Comparison of ENCODE assay signal across 24 cellular contexts in the genomic region with DNA sequence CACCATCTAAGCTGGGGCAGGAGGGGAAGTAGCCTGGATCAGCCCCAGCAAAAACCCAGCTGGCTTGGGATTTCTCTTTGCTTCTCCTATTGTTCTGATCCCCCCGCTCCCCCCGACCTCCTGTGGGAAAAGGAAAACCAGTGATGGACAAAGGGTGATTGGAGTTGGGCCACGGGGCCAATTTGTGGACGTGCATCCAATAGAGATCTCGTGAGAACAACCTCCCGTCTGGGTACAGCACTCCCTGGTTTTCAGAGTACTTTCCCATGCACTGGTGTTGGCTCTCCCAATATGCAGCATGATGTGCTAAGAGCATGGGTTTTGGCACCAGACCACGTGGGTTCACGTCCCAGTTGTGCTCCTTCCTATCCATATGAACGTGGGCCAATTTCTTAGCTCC. TPM values are rescaled to one million over a fixed set of nuclear protein-coding genes. Genes with fewer than 3 reads are reported as not detected.
DNase-seq lines count a peak whose midpoint lies in the region; ATAC-seq and TF ChIP-seq lines count a peak whose summit lies in the region.
"Had no signal": no experiment of that assay in that cellular context is flagged by ENCODE, and none has a peak within 500 bp of the region (broad histone marks: within the 10 kb centered on the region; RNA-seq: fewer than 3 reads in every experiment).

No MANE protein-coding gene starts in this region.

- TF ChIP-seq CTCF in Calu3 (IDR thresholded peaks at IDR 0.05; ENCODE audit: unreplicated experiment) (no peak), nephron (IDR thresholded peaks at IDR 0.05; ENCODE audit: unreplicated experiment in 3 of 3) (no peak), GM20000 (IDR thresholded peaks at IDR 0.05; ENCODE audit: extremely low read depth, missing control alignments) (no peak)

- DNase-seq in Calu3: no peak
- DNase-seq in NCI-H69 (lab: John Stamatoyannopoulos, UW): peak; percentile 34
- DNase-seq in ecto neural progenitor cell (ENCODE audit: low spot score): peak; percentile 78
- no peak for DNase-seq in GM20000 (ENCODE audit: low spot score)
- DNase-seq in activated T-helper 2 cell treated with anti-CD3 and anti-CD28 coated beads, Interferon-gamma antibody, Interleukin-2, Interleukin-4, amounts not matched to agents 10 μg/mL and 5 μg/mL and 100 μg/mL, durations not matched to agents 14 hours and 24 hours and 36 hours (ENCODE audit: low spot score): no peak
- DNase-seq: ACHN; activated CD4-positive, alpha-beta T cell treated with anti-CD3 and anti-CD28 coated beads for 4 hours; activated gamma-delta T cell; DMS 273 treated with DMSO at 0.1 percent for 48 hours; effector CD8-positive, alpha-beta T cell; GF-D8; KG1; mesenchymal stem cell; natural killer cell; NCI-H1930; NCI-H345; NK-92 treated with Interleukin-12 subunit alpha and Interleukin-12 subunit beta, amount 100 ng/mL, for 24 hours; stimulated activated CD4-positive, alpha-beta T cell treated with anti-CD3 and anti-CD28 coated beads, Interleukin-12 subunit alpha, Interleukin-12 subunit beta, amount 100 ng/mL, for 4 hours; stimulated activated CD8-positive, alpha-beta memory T cell treated with anti-CD3 and anti-CD28 coated beads, Interleukin-4, amount 100 ng/mL, for 48 hours; SW 1271 had no signal

- H3K9me3 Mint-ChIP-seq in Calu3 (ENCODE audit: low read depth, unreplicated experiment) (no peaks in the 10 kb centered on the region), nephron (no peaks in the 10 kb centered on the region)
- H3K9me3 Mint-ChIP-seq in activated T-helper 2 cell treated with anti-CD3 and anti-CD28 coated beads, Interferon-gamma antibody, Interleukin-2, Interleukin-4, amounts not matched to agents 10 μg/mL and 5 μg/mL and 100 μg/mL, durations not matched to agents 14 hours and 24 hours and 36 hours: no peaks in the 10 kb centered on the region
- H3K9me3 Mint-ChIP-seq: natural killer cell had no signal

- ATAC-seq in GM18502 (IDR thresholded peaks at IDR 0.05; ENCODE audit: poor library complexity, unreplicated experiment) (no peak), HG03095 (IDR thresholded peaks at IDR 0.05; ENCODE audit: unreplicated experiment) (no peak)
- ATAC-seq: natural killer cell had no signal

- H3K4me1 Mint-ChIP-seq in Calu3 (ENCODE audit: low read depth, unreplicated experiment): peaks cover 70% of the 10 kb centered on the region
- peaks cover 96% of the 10 kb centered on the region for H3K4me1 Mint-ChIP-seq in nephron
- no peaks in the 10 kb centered on the region for H3K4me1 Mint-ChIP-seq in activated T-helper 2 cell treated with anti-CD3 and anti-CD28 coated beads, Interferon-gamma antibody, Interleukin-2, Interleukin-4, amounts not matched to agents 10 μg/mL and 5 μg/mL and 100 μg/mL, durations not matched to agents 14 hours and 24 hours and 36 hours (ENCODE audit: low read depth)

- H3K27me3 Mint-ChIP-seq in Calu3 (ENCODE audit: unreplicated experiment): no peaks in the 10 kb centered on the region
- H3K27me3 Mint-ChIP-seq in nephron (ENCODE audit: low read depth): peaks cover 21% of the 10 kb centered on the region
- H3K27me3 Mint-ChIP-seq in activated T-helper 2 cell treated with anti-CD3 and anti-CD28 coated beads, Interferon-gamma antibody, Interleukin-2, Interleukin-4, amounts not matched to agents 10 μg/mL and 5 μg/mL and 100 μg/mL, durations not matched to agents 14 hours and 24 hours and 36 hours (ENCODE audit: low read depth): peaks cover 13% of the 10 kb centered on the region

- CTCF ChIA-PET in Calu3 (lab: Charles Lee): interaction anchor here (1.2 to 4.0 kb wide), 4 partner anchors 9 to 97 kb away, joined by 3 to 38 read pairs (median 4); no protein-coding TSS in a partner anchor

- H3K36me3 Mint-ChIP-seq in Calu3 (ENCODE audit: insufficient read depth, unreplicated experiment) (peaks cover 85% of the 10 kb centered on the region), nephron (ENCODE audit: low read depth) (no peaks in the 10 kb centered on the region)
- H3K36me3 Mint-ChIP-seq in activated T-helper 2 cell treated with anti-CD3 and anti-CD28 coated beads, Interferon-gamma antibody, Interleukin-2, Interleukin-4, amounts not matched to agents 10 μg/mL and 5 μg/mL and 100 μg/mL, durations not matched to agents 14 hours and 24 hours and 36 hours (ENCODE audit: low read depth): no peaks in the 10 kb centered on the region
- H3K36me3 Mint-ChIP-seq: natural killer cell had no signal

- H3K4me3 Mint-ChIP-seq in Calu3 (ENCODE audit: low read depth, unreplicated experiment): peak overlapping the region; percentile 100
- peak overlapping the region; percentile 66 to 84 (median 81) for H3K4me3 Mint-ChIP-seq in nephron
- no peak overlapping the region for H3K4me3 Mint-ChIP-seq in activated T-helper 2 cell treated with anti-CD3 and anti-CD28 coated beads, Interferon-gamma antibody, Interleukin-2, Interleukin-4, amounts not matched to agents 10 μg/mL and 5 μg/mL and 100 μg/mL, durations not matched to agents 14 hours and 24 hours and 36 hours (ENCODE audit: low read depth)
- H3K4me3 Mint-ChIP-seq: natural killer cell had no signal

- H3K27ac Mint-ChIP-seq in Calu3 (ENCODE audit: unreplicated experiment) (peak overlapping the region; percentile 98), nephron (peak overlapping the region; percentile 90 to 95 (median 91))
- H3K27ac Mint-ChIP-seq in activated T-helper 2 cell treated with anti-CD3 and anti-CD28 coated beads, Interferon-gamma antibody, Interleukin-2, Interleukin-4, amounts not matched to agents 10 μg/mL and 5 μg/mL and 100 μg/mL, durations not matched to agents 14 hours and 24 hours and 36 hours: no peak overlapping the region
- H3K27ac Mint-ChIP-seq: natural killer cell had no signal

- intact Hi-C loops in Calu3 (cut with micrococcal nuclease; ENCODE audit: unreplicated experiment): no loop called here
- intact Hi-C loops in activated T-helper 2 cell treated with anti-CD3 and anti-CD28 coated beads, Interferon-gamma antibody, Interleukin-2, Interleukin-4, amounts not matched to agents 10 μg/mL and 5 μg/mL and 100 μg/mL, durations not matched to agents 14 hours and 24 hours and 36 hours (cut with micrococcal nuclease): no loop called here

- no TSS peak for BruUV-seq in Calu3 (replicated peaks; lab: Mats Ljungman, UMichigan)

RNA-seq across cellular contexts. Expression of a gene that starts 9.0 kb away (rescaled TPM):
- total RNA-seq in Calu3 (2022): 14.2 TPM in 2 replicates
- not detected in 2 replicates for total RNA-seq in activated T-helper 2 cell treated with anti-CD3 and anti-CD28 coated beads, Interferon-gamma antibody, Interleukin-2, Interleukin-4, amounts not matched to agents 10 μg/mL and 5 μg/mL and 100 μg/mL, durations not matched to agents 14 hours and 24 hours and 36 hours

RNA-seq across cellular contexts. Expression of a gene that starts 25.0 kb away (rescaled TPM):
- total RNA-seq in Calu3 (2022): 15.3 and 17.2 TPM in 2 replicates
- 0.48 TPM in 1 of 2 replicates, not detected in the other for total RNA-seq in activated T-helper 2 cell treated with anti-CD3 and anti-CD28 coated beads, Interferon-gamma antibody, Interleukin-2, Interleukin-4, amounts not matched to agents 10 μg/mL and 5 μg/mL and 100 μg/mL, durations not matched to agents 14 hours and 24 hours and 36 hours
- total RNA-seq: natural killer cell, vagina had no signal

RNA-seq across cellular contexts. Expression of a gene that starts 57.6 kb away (rescaled TPM):
- 42.1 and 44.0 TPM in 2 replicates for total RNA-seq in Calu3 (2022)
- 0.37 and 0.68 TPM in 2 replicates for total RNA-seq in activated T-helper 2 cell treated with anti-CD3 and anti-CD28 coated beads, Interferon-gamma antibody, Interleukin-2, Interleukin-4, amounts not matched to agents 10 μg/mL and 5 μg/mL and 100 μg/mL, durations not matched to agents 14 hours and 24 hours and 36 hours

Comparison
In these comparisons a context has a peak if more than half of its experiments do, and no peak if none do; other contexts are left out.
1. DNase-seq: peak in NCI-H69 (single experiment) and ecto neural progenitor cell (single experiment); none in Calu3 (single experiment), GM20000 (single experiment) and activated T-helper 2 cell treated with anti-CD3 and anti-CD28 coated beads, Interferon-gamma antibody, Interleukin-2, Interleukin-4, amounts not matched to agents 10 μg/mL and 5 μg/mL and 100 μg/mL, durations not matched to agents 14 hours and 24 hours and 36 hours (single experiment).
2. RNA of a gene that starts 9.0 kb away (total RNA-seq): 14.2 TPM in Calu3; not detected in activated T-helper 2 cell treated with anti-CD3 and anti-CD28 coated beads, Interferon-gamma antibody, Interleukin-2, Interleukin-4, amounts not matched to agents 10 μg/mL and 5 μg/mL and 100 μg/mL, durations not matched to agents 14 hours and 24 hours and 36 hours; every median in the first group is over 10 times any median in the second.
3. RNA of a gene that starts 25.0 kb away (total RNA-seq): 15.3 to 17.2 TPM in Calu3; 0.48 TPM in activated T-helper 2 cell treated with anti-CD3 and anti-CD28 coated beads, Interferon-gamma antibody, Interleukin-2, Interleukin-4, amounts not matched to agents 10 μg/mL and 5 μg/mL and 100 μg/mL, durations not matched to agents 14 hours and 24 hours and 36 hours; every median in the first group is over 10 times any median in the second.
4. RNA of a gene that starts 57.6 kb away (total RNA-seq): 42.1 to 44.0 TPM in Calu3; 0.37 to 0.68 TPM in activated T-helper 2 cell treated with anti-CD3 and anti-CD28 coated beads, Interferon-gamma antibody, Interleukin-2, Interleukin-4, amounts not matched to agents 10 μg/mL and 5 μg/mL and 100 μg/mL, durations not matched to agents 14 hours and 24 hours and 36 hours; every median in the first group is over 10 times any median in the second.